Comparison of ENCODE assay signal across 1 cellular context in genomic region chr19:44647144-44647543, GRCh38.
TF ChIP-seq lines count a peak whose summit lies in the region.

No MANE protein-coding gene starts in this region.

TF ChIP-seq in IMR-90, 13 proteins besides CTCF, POLR2A, EP300 and RAD21 (continued from another document):
- TF ChIP-seq RFX5 (IDR thresholded peaks at IDR 0.05; ENCODE audit: low read depth, low read length) (no peak), ELK1 (IDR thresholded peaks at IDR 0.05; ENCODE audit: borderline replicate concordance, low read depth, low read length) (no peak), CHD1 (IDR thresholded peaks at IDR 0.05; ENCODE audit: low read depth, low read length) (no peak), USF2 (IDR thresholded peaks at IDR 0.05; ENCODE audit: low read depth, low read length) (no peak), BHLHE40 (IDR thresholded peaks at IDR 0.05; ENCODE audit: low read depth, low read length) (no peak), MXI1 (IDR thresholded peaks at IDR 0.05; ENCODE audit: borderline replicate concordance, low read depth, low read length) (no peak), FOS (IDR thresholded peaks at IDR 0.05; ENCODE audit: low read depth, low read length) (no peak), SMC3 (IDR thresholded peaks at IDR 0.05; ENCODE audit: low read depth, low read length) (no peak), MAZ (IDR thresholded peaks at IDR 0.05; ENCODE audit: borderline replicate concordance, low read depth, low read length) (no peak), RCOR1 (IDR thresholded peaks at IDR 0.05; ENCODE audit: insufficient replicate concordance, low read length) (no peak), MAFK (IDR thresholded peaks at IDR 0.05; ENCODE audit: low read depth, low read length) (no peak), CEBPB (IDR thresholded peaks at IDR 0.05; ENCODE audit: low read depth, low read length) (no peak)
